Comparison of ENCODE assay signal across 1 cellular context in genomic region chr14:61750708-61751474, GRCh38.
A peak's percentile ranks its signal among the peaks of the same experiment; 100 is the strongest.
TF ChIP-seq lines count a peak whose summit lies in the region.

No MANE protein-coding gene starts in this region.

TF ChIP-seq in GM12878, 131 proteins besides CTCF, POLR2A, EP300 and RAD21 (continues in another document):
- TF ChIP-seq ZNF207 (IDR thresholded peaks at IDR 0.05; ENCODE audit: borderline replicate concordance), result 0 out of 2 replicates have a peak, but pooled peaks have one; percentile 54
- TF ChIP-seq, protein P1, sequence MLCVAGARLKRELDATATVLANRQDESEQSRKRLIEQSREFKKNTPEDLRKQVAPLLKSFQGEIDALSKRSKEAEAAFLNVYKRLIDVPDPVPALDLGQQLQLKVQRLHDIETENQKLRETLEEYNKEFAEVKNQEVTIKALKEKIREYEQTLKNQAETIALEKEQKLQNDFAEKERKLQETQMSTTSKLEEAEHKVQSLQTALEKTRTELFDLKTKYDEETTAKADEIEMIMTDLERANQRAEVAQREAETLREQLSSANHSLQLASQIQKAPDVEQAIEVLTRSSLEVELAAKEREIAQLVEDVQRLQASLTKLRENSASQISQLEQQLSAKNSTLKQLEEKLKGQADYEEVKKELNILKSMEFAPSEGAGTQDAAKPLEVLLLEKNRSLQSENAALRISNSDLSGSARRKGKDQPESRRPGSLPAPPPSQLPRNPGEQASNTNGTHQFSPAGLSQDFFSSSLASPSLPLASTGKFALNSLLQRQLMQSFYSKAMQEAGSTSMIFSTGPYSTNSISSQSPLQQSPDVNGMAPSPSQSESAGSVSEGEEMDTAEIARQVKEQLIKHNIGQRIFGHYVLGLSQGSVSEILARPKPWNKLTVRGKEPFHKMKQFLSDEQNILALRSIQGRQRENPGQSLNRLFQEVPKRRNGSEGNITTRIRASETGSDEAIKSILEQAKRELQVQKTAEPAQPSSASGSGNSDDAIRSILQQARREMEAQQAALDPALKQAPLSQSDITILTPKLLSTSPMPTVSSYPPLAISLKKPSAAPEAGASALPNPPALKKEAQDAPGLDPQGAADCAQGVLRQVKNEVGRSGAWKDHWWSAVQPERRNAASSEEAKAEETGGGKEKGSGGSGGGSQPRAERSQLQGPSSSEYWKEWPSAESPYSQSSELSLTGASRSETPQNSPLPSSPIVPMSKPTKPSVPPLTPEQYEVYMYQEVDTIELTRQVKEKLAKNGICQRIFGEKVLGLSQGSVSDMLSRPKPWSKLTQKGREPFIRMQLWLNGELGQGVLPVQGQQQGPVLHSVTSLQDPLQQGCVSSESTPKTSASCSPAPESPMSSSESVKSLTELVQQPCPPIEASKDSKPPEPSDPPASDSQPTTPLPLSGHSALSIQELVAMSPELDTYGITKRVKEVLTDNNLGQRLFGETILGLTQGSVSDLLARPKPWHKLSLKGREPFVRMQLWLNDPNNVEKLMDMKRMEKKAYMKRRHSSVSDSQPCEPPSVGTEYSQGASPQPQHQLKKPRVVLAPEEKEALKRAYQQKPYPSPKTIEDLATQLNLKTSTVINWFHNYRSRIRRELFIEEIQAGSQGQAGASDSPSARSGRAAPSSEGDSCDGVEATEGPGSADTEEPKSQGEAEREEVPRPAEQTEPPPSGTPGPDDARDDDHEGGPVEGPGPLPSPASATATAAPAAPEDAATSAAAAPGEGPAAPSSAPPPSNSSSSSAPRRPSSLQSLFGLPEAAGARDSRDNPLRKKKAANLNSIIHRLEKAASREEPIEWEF (IDR thresholded peaks at IDR 0.05; ENCODE audit: insufficient replicate concordance, low read depth, low read length), result no peak
- peak; percentile 98 for TF ChIP-seq LARP7 (IDR thresholded peaks at IDR 0.05)
- TF ChIP-seq NFIC (IDR thresholded peaks at IDR 0.05; ENCODE audit: low read depth, low read length), result no peak
- 0 out of 2 replicates have a peak, but pooled peaks have one; percentile 28 for TF ChIP-seq YY1 (IDR thresholded peaks at IDR 0.05; ENCODE audit: low read depth, low read length)
- TF ChIP-seq NKRF (conservative IDR thresholded peaks at IDR 0.05), result peak; percentile 82; the same call in 1 of the 2 replicates
- no peak; the same call in 1 of the 2 replicates for TF ChIP-seq RUNX3 (IDR thresholded peaks at IDR 0.05; ENCODE audit: low read length)
- TF ChIP-seq STAT3 (IDR thresholded peaks at IDR 0.05; ENCODE audit: low read depth, low read length), result no peak
- TF ChIP-seq, protein P2, sequence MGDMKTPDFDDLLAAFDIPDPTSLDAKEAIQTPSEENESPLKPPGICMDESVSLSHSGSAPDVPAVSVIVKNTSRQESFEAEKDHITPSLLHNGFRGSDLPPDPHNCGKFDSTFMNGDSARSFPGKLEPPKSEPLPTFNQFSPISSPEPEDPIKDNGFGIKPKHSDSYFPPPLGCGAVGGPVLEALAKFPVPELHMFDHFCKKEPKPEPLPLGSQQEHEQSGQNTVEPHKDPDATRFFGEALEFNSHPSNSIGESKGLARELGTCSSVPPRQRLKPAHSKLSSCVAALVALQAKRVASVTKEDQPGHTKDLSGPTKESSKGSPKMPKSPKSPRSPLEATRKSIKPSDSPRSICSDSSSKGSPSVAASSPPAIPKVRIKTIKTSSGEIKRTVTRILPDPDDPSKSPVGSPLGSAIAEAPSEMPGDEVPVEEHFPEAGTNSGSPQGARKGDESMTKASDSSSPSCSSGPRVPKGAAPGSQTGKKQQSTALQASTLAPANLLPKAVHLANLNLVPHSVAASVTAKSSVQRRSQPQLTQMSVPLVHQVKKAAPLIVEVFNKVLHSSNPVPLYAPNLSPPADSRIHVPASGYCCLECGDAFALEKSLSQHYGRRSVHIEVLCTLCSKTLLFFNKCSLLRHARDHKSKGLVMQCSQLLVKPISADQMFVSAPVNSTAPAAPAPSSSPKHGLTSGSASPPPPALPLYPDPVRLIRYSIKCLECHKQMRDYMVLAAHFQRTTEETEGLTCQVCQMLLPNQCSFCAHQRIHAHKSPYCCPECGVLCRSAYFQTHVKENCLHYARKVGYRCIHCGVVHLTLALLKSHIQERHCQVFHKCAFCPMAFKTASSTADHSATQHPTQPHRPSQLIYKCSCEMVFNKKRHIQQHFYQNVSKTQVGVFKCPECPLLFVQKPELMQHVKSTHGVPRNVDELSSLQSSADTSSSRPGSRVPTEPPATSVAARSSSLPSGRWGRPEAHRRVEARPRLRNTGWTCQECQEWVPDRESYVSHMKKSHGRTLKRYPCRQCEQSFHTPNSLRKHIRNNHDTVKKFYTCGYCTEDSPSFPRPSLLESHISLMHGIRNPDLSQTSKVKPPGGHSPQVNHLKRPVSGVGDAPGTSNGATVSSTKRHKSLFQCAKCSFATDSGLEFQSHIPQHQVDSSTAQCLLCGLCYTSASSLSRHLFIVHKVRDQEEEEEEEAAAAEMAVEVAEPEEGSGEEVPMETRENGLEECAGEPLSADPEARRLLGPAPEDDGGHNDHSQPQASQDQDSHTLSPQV (IDR thresholded peaks at IDR 0.05), result peak; percentile 68; the same call in 1 of the 2 replicates
- TF ChIP-seq ZBTB33 (IDR thresholded peaks at IDR 0.05), result no peak
- TF ChIP-seq ESRRA (IDR thresholded peaks at IDR 0.05; ENCODE audit: low read length), result no peak
- TF ChIP-seq ZNF274 (IDR thresholded peaks at IDR 0.05; ENCODE audit: insufficient read depth, insufficient read length), result no peak
- TF ChIP-seq SIX5 (IDR thresholded peaks at IDR 0.05; ENCODE audit: low read depth, low read length, severe bottlenecking), result no peak
- TF ChIP-seq ATF7 (IDR thresholded peaks at IDR 0.05; ENCODE audit: low read depth), result no peak
- peak; percentile 88 for TF ChIP-seq POLR2AphosphoS2 (IDR thresholded peaks at IDR 0.05; ENCODE audit: low read depth, low read length)
- no peak for TF ChIP-seq SMC3 (IDR thresholded peaks at IDR 0.05; ENCODE audit: borderline replicate concordance, low read length)
- TF ChIP-seq, protein P3, sequence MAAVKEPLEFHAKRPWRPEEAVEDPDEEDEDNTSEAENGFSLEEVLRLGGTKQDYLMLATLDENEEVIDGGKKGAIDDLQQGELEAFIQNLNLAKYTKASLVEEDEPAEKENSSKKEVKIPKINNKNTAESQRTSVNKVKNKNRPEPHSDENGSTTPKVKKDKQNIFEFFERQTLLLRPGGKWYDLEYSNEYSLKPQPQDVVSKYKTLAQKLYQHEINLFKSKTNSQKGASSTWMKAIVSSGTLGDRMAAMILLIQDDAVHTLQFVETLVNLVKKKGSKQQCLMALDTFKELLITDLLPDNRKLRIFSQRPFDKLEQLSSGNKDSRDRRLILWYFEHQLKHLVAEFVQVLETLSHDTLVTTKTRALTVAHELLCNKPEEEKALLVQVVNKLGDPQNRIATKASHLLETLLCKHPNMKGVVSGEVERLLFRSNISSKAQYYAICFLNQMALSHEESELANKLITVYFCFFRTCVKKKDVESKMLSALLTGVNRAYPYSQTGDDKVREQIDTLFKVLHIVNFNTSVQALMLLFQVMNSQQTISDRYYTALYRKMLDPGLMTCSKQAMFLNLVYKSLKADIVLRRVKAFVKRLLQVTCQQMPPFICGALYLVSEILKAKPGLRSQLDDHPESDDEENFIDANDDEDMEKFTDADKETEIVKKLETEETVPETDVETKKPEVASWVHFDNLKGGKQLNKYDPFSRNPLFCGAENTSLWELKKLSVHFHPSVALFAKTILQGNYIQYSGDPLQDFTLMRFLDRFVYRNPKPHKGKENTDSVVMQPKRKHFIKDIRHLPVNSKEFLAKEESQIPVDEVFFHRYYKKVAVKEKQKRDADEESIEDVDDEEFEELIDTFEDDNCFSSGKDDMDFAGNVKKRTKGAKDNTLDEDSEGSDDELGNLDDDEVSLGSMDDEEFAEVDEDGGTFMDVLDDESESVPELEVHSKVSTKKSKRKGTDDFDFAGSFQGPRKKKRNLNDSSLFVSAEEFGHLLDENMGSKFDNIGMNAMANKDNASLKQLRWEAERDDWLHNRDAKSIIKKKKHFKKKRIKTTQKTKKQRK (IDR thresholded peaks at IDR 0.05; ENCODE audit: low read depth, low read length), result no peak
- TF ChIP-seq MYC (IDR thresholded peaks at IDR 0.05; ENCODE audit: insufficient read depth, insufficient read length, insufficient replicate concordance, low read length, severe bottlenecking), result no peak
- TF ChIP-seq ZNF622 (IDR thresholded peaks at IDR 0.05), result no peak
- TF ChIP-seq EED (IDR thresholded peaks at IDR 0.05; ENCODE audit: low read depth), result peak; percentile 88; the same call in 1 of the 2 replicates
- TF ChIP-seq GATAD2B (conservative IDR thresholded peaks at IDR 0.05; ENCODE audit: low read depth), result peak; percentile 98
- TF ChIP-seq ZZZ3 (IDR thresholded peaks at IDR 0.05; ENCODE audit: control insufficient read depth, insufficient read length, low read depth), result no peak
- TF ChIP-seq CREB1 (IDR thresholded peaks at IDR 0.05; ENCODE audit: low read depth), result peak; percentile 67; the same call in 1 of the 2 replicates
- TF ChIP-seq, protein P4, sequence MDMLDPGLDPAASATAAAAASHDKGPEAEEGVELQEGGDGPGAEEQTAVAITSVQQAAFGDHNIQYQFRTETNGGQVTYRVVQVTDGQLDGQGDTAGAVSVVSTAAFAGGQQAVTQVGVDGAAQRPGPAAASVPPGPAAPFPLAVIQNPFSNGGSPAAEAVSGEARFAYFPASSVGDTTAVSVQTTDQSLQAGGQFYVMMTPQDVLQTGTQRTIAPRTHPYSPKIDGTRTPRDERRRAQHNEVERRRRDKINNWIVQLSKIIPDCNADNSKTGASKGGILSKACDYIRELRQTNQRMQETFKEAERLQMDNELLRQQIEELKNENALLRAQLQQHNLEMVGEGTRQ (IDR thresholded peaks at IDR 0.05; ENCODE audit: borderline replicate concordance, low read depth, low read length), result no peak
- TF ChIP-seq JUNB (IDR thresholded peaks at IDR 0.05), result no peak
- no peak for TF ChIP-seq WRNIP1 (IDR thresholded peaks at IDR 0.05; ENCODE audit: borderline replicate concordance, low read depth, low read length)
- TF ChIP-seq, protein P5, sequence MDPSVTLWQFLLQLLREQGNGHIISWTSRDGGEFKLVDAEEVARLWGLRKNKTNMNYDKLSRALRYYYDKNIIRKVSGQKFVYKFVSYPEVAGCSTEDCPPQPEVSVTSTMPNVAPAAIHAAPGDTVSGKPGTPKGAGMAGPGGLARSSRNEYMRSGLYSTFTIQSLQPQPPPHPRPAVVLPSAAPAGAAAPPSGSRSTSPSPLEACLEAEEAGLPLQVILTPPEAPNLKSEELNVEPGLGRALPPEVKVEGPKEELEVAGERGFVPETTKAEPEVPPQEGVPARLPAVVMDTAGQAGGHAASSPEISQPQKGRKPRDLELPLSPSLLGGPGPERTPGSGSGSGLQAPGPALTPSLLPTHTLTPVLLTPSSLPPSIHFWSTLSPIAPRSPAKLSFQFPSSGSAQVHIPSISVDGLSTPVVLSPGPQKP (IDR thresholded peaks at IDR 0.05; ENCODE audit: low read depth, low read length), result no peak
- peak; percentile 89; the same call in 1 of the 2 replicates for TF ChIP-seq RCOR1 (conservative IDR thresholded peaks at IDR 0.05; ENCODE audit: low read depth, low read length)
- TF ChIP-seq, protein P6, sequence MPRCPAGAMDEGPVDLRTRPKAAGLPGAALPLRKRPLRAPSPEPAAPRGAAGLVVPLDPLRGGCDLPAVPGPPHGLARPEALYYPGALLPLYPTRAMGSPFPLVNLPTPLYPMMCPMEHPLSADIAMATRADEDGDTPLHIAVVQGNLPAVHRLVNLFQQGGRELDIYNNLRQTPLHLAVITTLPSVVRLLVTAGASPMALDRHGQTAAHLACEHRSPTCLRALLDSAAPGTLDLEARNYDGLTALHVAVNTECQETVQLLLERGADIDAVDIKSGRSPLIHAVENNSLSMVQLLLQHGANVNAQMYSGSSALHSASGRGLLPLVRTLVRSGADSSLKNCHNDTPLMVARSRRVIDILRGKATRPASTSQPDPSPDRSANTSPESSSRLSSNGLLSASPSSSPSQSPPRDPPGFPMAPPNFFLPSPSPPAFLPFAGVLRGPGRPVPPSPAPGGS (IDR thresholded peaks at IDR 0.05; ENCODE audit: borderline replicate concordance, insufficient read depth, low read depth, low read length, poor library complexity, severe bottlenecking), result peak; percentile 81
- TF ChIP-seq, protein P7, sequence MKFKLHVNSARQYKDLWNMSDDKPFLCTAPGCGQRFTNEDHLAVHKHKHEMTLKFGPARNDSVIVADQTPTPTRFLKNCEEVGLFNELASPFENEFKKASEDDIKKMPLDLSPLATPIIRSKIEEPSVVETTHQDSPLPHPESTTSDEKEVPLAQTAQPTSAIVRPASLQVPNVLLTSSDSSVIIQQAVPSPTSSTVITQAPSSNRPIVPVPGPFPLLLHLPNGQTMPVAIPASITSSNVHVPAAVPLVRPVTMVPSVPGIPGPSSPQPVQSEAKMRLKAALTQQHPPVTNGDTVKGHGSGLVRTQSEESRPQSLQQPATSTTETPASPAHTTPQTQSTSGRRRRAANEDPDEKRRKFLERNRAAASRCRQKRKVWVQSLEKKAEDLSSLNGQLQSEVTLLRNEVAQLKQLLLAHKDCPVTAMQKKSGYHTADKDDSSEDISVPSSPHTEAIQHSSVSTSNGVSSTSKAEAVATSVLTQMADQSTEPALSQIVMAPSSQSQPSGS (IDR thresholded peaks at IDR 0.05; ENCODE audit: low read length), result no peak; the same call in 1 of the 2 replicates
- peak; percentile 91 for TF ChIP-seq POLR2AphosphoS5 (IDR thresholded peaks at IDR 0.05; ENCODE audit: low read length)
